10 cellular contexts compared by ENCODE assay signal in the genomic region with DNA sequence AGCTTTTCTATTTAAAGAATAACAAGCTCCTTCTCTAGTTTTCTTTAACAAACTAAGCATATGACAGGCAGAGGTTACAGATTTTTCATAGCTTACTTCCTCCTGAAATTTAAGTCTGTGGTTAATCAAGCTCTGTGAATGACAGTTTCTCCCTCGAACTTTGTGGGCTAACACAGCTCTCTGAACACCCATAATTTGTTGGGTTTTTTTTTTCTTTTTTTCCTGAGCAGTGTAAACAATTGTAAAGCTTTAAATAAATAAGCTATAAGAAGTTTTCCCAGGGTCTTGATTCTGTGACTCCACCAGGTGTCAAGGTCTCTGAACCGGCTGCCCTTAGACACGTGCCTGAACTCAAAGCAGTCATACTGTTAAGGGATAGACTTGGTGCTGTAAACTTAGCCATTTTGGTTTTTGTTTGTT.
A peak's percentile ranks its signal among the peaks of the same experiment; 100 is the strongest.
DNase-seq lines count a peak whose midpoint lies in the region; ATAC-seq and TF ChIP-seq lines count a peak whose summit lies in the region.
"Had no signal": no experiment of that assay in that cellular context is flagged by ENCODE, and none has a peak within 500 bp of the region (broad histone marks: within the 10 kb centered on the region; RNA-seq: fewer than 3 reads in every experiment).

No MANE protein-coding gene starts in this region.

- no peak overlapping the region for H3K27ac Mint-ChIP-seq in MCF 10A (ENCODE audit: low read depth, unreplicated experiment)

- peak; percentile 65 for DNase-seq in DMS53 treated with DMSO at 0.1 percent for 48 hours (lab: John Stamatoyannopoulos, UW; ENCODE audit: unreplicated experiment)
- peak; percentile 42 for DNase-seq in central memory CD4-positive, alpha-beta T cell
- no peak for DNase-seq in stimulated activated CD4-positive, alpha-beta T cell treated with anti-CD3 and anti-CD28 coated beads, Interleukin-4, amount 100 ng/mL, for 1 hour
- DNase-seq in psoas muscle, result no peak
- no peak for DNase-seq in MCF 10A (ENCODE audit: unreplicated experiment)
- no peak for DNase-seq in NCI-H446 (lab: John Stamatoyannopoulos, UW)
- DNase-seq: thyroid gland had no signal

- H3K36me3 Mint-ChIP-seq in MCF 10A (ENCODE audit: insufficient read depth, unreplicated experiment), result no peaks in the 10 kb centered on the region

- no peaks in the 10 kb centered on the region for H3K9me3 ChIP-seq in psoas muscle
- H3K9me3 ChIP-seq: thyroid gland had no signal

- CTCF ChIA-PET in MCF 10A (lab: Yijun Ruan, JAX), result interaction anchor here (0.7 to 1.9 kb wide), 4 partner anchors 21 to 175 kb away, joined by 3 to 6 read pairs (median 4); a partner anchor contains a TSS

- no TSS peak for BruUV-seq in MCF 10A (replicated peaks; lab: Mats Ljungman, UMichigan)

- POLR2A ChIA-PET in MCF 10A (lab: Yijun Ruan, JAX), result interaction anchor here (1.2 kb wide), 1 partner anchor 129 kb away, joined by 4 read pairs; a partner anchor contains a TSS

- no peaks in the 10 kb centered on the region for H3K9me3 Mint-ChIP-seq in MCF 10A (ENCODE audit: unreplicated experiment)

- H3K27ac ChIP-seq in psoas muscle, result no peak overlapping the region
- H3K27ac ChIP-seq: thyroid gland had no signal

- intact Hi-C loops in psoas muscle (cut with DNase I), result no loop called here
- intact Hi-C loops in MCF 10A (cut with micrococcal nuclease), result no loop called here

- no peak overlapping the region for H3K4me3 Mint-ChIP-seq in MCF 10A (ENCODE audit: unreplicated experiment)

- no peak overlapping the region for H3K4me3 ChIP-seq in psoas muscle
- H3K4me3 ChIP-seq: lung, thyroid gland had no signal

- WGBS in psoas muscle, 3 donors, result 47 to 57% (median 54%) methylated on average over 3 of the region's 3 CpGs

- no peaks in the 10 kb centered on the region for H3K27me3 Mint-ChIP-seq in MCF 10A (ENCODE audit: insufficient read depth, unreplicated experiment)

- peaks cover 5% of the 10 kb centered on the region for H3K4me1 Mint-ChIP-seq in MCF 10A (ENCODE audit: insufficient read depth, unreplicated experiment)

- H3K4me1 ChIP-seq in psoas muscle, result no peaks in the 10 kb centered on the region
- H3K4me1 ChIP-seq: thyroid gland had no signal

- no peak for TF ChIP-seq CTCF in psoas muscle (IDR thresholded peaks at IDR 0.05)
- no peak for TF ChIP-seq CTCF in MCF 10A (IDR thresholded peaks at IDR 0.05; ENCODE audit: unreplicated experiment)

- H3K27me3 ChIP-seq in psoas muscle (ENCODE audit: insufficient read depth in 3 of 3, low read length in 2 of 3), result no peaks in the 10 kb centered on the region
- H3K27me3 ChIP-seq: thyroid gland had no signal

- no peaks in the 10 kb centered on the region for H3K36me3 ChIP-seq in psoas muscle (ENCODE audit: insufficient read depth in 1 of 2, low read depth in 1 of 2)
- H3K36me3 ChIP-seq: thyroid gland had no signal

- ATAC-seq in GM21360 (IDR thresholded peaks at IDR 0.05; ENCODE audit: unreplicated experiment), result peak; percentile 59
- ATAC-seq in HG03520 (IDR thresholded peaks at IDR 0.05; ENCODE audit: unreplicated experiment), result peak; percentile 77
- no peak for ATAC-seq in psoas muscle

Comparison
In these comparisons a context has a peak if more than half of its experiments do, and no peak if none do; other contexts are left out.
1. DNase-seq: peak in DMS53 treated with DMSO at 0.1 percent for 48 hours (single experiment) and central memory CD4-positive, alpha-beta T cell (single experiment); none in stimulated activated CD4-positive, alpha-beta T cell treated with anti-CD3 and anti-CD28 coated beads, Interleukin-4, amount 100 ng/mL, for 1 hour (single experiment), psoas muscle (0 of 2), MCF 10A (single experiment) and NCI-H446 (0 of 2).
2. ATAC-seq: peak in GM21360 (single experiment) and HG03520 (single experiment); none in psoas muscle (0 of 4).